In genomic region chr17:78379134-78379497, GRCh38 we compare ENCODE assay signal across 8 cellular contexts. TPM values are rescaled to one million over a fixed set of nuclear protein-coding genes. Genes with fewer than 3 reads are reported as not detected.
DNase-seq lines count a peak whose midpoint lies in the region; ATAC-seq, FAIRE-seq and TF ChIP-seq lines count a peak whose summit lies in the region.

No MANE protein-coding gene starts in this region.

- peak overlapping the region; percentile 28 for H3K23ac ChIP-seq in trophoblast cell (ENCODE audit: low read length)

- no peak for TF ChIP-seq CTCF in GM12865 (IDR thresholded peaks at IDR 0.05; ENCODE audit: insufficient read depth, low read depth, low read length, missing control alignments)
- TF ChIP-seq CTCF in SU-DHL-6 (IDR thresholded peaks at IDR 0.05; ENCODE audit: insufficient read depth, low read length, poor library complexity, severe bottlenecking) = no peak
- no peak for TF ChIP-seq CTCF in esophagus squamous epithelium (IDR thresholded peaks at IDR 0.05)

- H3K36me3 ChIP-seq in SU-DHL-6 (ENCODE audit: low read length) (no peaks in the 10 kb centered on the region), esophagus squamous epithelium (no peaks in the 10 kb centered on the region), trophoblast cell (ENCODE audit: control insufficient read depth in 1 of 2, insufficient read depth in 2 of 2, low read length in 2 of 2) (peaks cover 0 to 2% of the 10 kb centered on the region in 2 experiments)

- no peak for TF ChIP-seq POLR2A in esophagus squamous epithelium (IDR thresholded peaks at IDR 0.05)
- TF ChIP-seq POLR2A in GM12892 (IDR thresholded peaks at IDR 0.05; ENCODE audit: low read depth, low read length) = no peak

- peak overlapping the region; percentile 99 for H3K4ac ChIP-seq in trophoblast cell (ENCODE audit: low read depth, low read length)

- peak overlapping the region; percentile 96 for H4K8ac ChIP-seq in trophoblast cell (ENCODE audit: low read depth, low read length)

- H3K9ac ChIP-seq in SU-DHL-6 (ENCODE audit: low read length) (peak overlapping the region; percentile 90), trophoblast cell (ENCODE audit: low read length) (peak overlapping the region; percentile 97)

- peak overlapping the region; percentile 69 for H2BK120ac ChIP-seq in trophoblast cell (ENCODE audit: insufficient read depth, low read length, poor library complexity)

- H3K9me3 ChIP-seq in SU-DHL-6 (ENCODE audit: insufficient read depth, low read length) = no peaks in the 10 kb centered on the region
- no peaks in the 10 kb centered on the region for H3K9me3 ChIP-seq in esophagus squamous epithelium
- H3K9me3 ChIP-seq in trophoblast cell (ENCODE audit: insufficient read depth, low read depth, low read length) = no peaks in the 10 kb centered on the region

- H3K27ac ChIP-seq in SU-DHL-6 (ENCODE audit: low read depth, low read length) = no peak overlapping the region
- peak overlapping the region; percentile 88 to 96 (median 92) for H3K27ac ChIP-seq in esophagus squamous epithelium
- H3K27ac ChIP-seq in trophoblast cell (ENCODE audit: low read depth, low read length) = peak overlapping the region; percentile 79

- peak overlapping the region; percentile 92 for H3K18ac ChIP-seq in trophoblast cell (ENCODE audit: low read length)

- H3K4me2 ChIP-seq in SU-DHL-6 (ENCODE audit: low read depth, low read length, poor library complexity, severe bottlenecking) (peak overlapping the region; percentile 92), trophoblast cell (ENCODE audit: low read length) (peak overlapping the region; percentile 82)

- peak overlapping the region; percentile 94 for H3K14ac ChIP-seq in trophoblast cell (ENCODE audit: low read length)

- peak overlapping the region; percentile 83 for H2AFZ ChIP-seq in SU-DHL-6 (ENCODE audit: low read depth, low read length, severe bottlenecking)
- H2AFZ ChIP-seq in trophoblast cell (ENCODE audit: insufficient read depth, low read length, poor library complexity) = peak overlapping the region; percentile 87

- H2BK12ac ChIP-seq in trophoblast cell (ENCODE audit: low read length) = peak overlapping the region; percentile 1

- H3K9me2 ChIP-seq in SU-DHL-6 (replicated peaks; ENCODE audit: insufficient read depth, low read length) = no peaks in the 10 kb centered on the region

- WGBS in esophagus squamous epithelium, 2 donors = 0% methylated on average over 1 to 5 of the region's 7 CpGs
- WGBS in trophoblast cell (ENCODE audit: extremely low coverage, insufficient coverage, insufficient read length) = no CpG with 5 or more reads among the region's 7 CpGs

- no peaks in the 10 kb centered on the region; the same call in 1 of the 2 replicates for H4K20me1 ChIP-seq in SU-DHL-6 (ENCODE audit: low read depth, low read length)

- no peak for DNase-seq in GM12865 (ENCODE audit: low read depth)
- DNase-seq in esophagus squamous epithelium (lab: John Stamatoyannopoulos, UW) = no peak
- DNase-seq in trophoblast cell = peak; percentile 48 to 62
- DNase-seq in posterior cingulate gyrus = no peak
- no peak for DNase-seq in GM12892 (ENCODE audit: insufficient read length)

- H3K79me2 ChIP-seq in SU-DHL-6 (ENCODE audit: insufficient read depth, low read length) (peaks cover 53% of the 10 kb centered on the region), trophoblast cell (ENCODE audit: control insufficient read depth, insufficient read depth, low read length, poor library complexity) (peaks cover 28% of the 10 kb centered on the region)

- no peaks in the 10 kb centered on the region for H3K27me3 ChIP-seq in SU-DHL-6 (ENCODE audit: low read length)
- H3K27me3 ChIP-seq in esophagus squamous epithelium = no peaks in the 10 kb centered on the region
- H3K27me3 ChIP-seq in trophoblast cell (ENCODE audit: insufficient read depth, low read length) = no peaks in the 10 kb centered on the region

- H2BK5ac ChIP-seq in trophoblast cell (ENCODE audit: low read depth, low read length, poor library complexity) = peak overlapping the region; percentile 92

- H2AK5ac ChIP-seq in trophoblast cell (ENCODE audit: low read length) = peak overlapping the region; percentile 96

- H3K4me1 ChIP-seq in esophagus squamous epithelium = peaks cover 60 to 93% (median 67%) of the 10 kb centered on the region in 3 donors
- H3K4me1 ChIP-seq in trophoblast cell (ENCODE audit: control insufficient read depth in 1 of 2, insufficient read depth in 2 of 2, low read length in 2 of 2) = peaks cover 23 to 40% of the 10 kb centered on the region in 2 experiments

- peaks cover 38% of the 10 kb centered on the region for H3K79me1 ChIP-seq in trophoblast cell (ENCODE audit: low read length)

- no peaks in the 10 kb centered on the region for H3F3A ChIP-seq in SU-DHL-6 (ENCODE audit: insufficient read depth)

- no peak for FAIRE-seq in GM12892 (lab: Jason Lieb, UNC)

- H3K4me3 ChIP-seq in GM12865 (ENCODE audit: low read depth, low read length) (peak overlapping the region; percentile 68), SU-DHL-6 (ENCODE audit: insufficient read depth, low read length, poor library complexity, severe bottlenecking) (peak overlapping the region; percentile 96), esophagus squamous epithelium (peak overlapping the region; percentile 72 to 100 (median 85)), trophoblast cell (ENCODE audit: low read depth, low read length) (peak overlapping the region; percentile 98)

- intact Hi-C loops in esophagus squamous epithelium (cut with DNase I) = no loop called here
- intact Hi-C loops in posterior cingulate gyrus (cut with DNase I) = no loop called here

- H4K91ac ChIP-seq in trophoblast cell (ENCODE audit: low read depth, low read length) = peak overlapping the region; percentile 91

- ATAC-seq in HG02798 (IDR thresholded peaks at IDR 0.05; ENCODE audit: poor library complexity, unreplicated experiment) (no peak), GM21786 (IDR thresholded peaks at IDR 0.05; ENCODE audit: unreplicated experiment) (no peak)

- H4K12ac ChIP-seq in trophoblast cell (ENCODE audit: low read depth, low read length) = peak overlapping the region; percentile 82

RNA-seq across cellular contexts. Expression of gene PGS1, which starts 0.7 kb away (rescaled TPM):
- total RNA-seq in esophagus squamous epithelium = 10 to 100 TPM; 18.6 to 32.4 (median 23.0) TPM
- polyA plus RNA-seq in trophoblast cell (2013) = 23.9 and 26.5 TPM in 2 replicates
- 16.9 TPM for polyA plus RNA-seq in GM12892 (2012; ENCODE audit: missing spikeins)

RNA-seq across cellular contexts. Expression of gene SOCS3, which starts 19.2 kb away (rescaled TPM):
- 10 to 100 TPM in 3 of 4 donors, 1 to 10 TPM in 1; 6.3 to 23.1 (median 17.1) TPM for total RNA-seq in esophagus squamous epithelium
- polyA plus RNA-seq in trophoblast cell (2013) = 33.2 and 33.8 TPM in 2 replicates
- polyA plus RNA-seq in GM12892 (2012; ENCODE audit: missing spikeins) = 2.3 TPM

Comparison
In these comparisons a context has a peak if more than half of its experiments do, and no peak if none do; other contexts are left out.
1. DNase-seq: peak in trophoblast cell (2 of 2); none in GM12865 (single experiment), esophagus squamous epithelium (single experiment), posterior cingulate gyrus (0 of 10) and GM12892 (single experiment).
2. Peak in every context shown above with its lines, with median percentiles within 50 percentile points of each other: H3K4me3 ChIP-seq.